In the genomic region with DNA sequence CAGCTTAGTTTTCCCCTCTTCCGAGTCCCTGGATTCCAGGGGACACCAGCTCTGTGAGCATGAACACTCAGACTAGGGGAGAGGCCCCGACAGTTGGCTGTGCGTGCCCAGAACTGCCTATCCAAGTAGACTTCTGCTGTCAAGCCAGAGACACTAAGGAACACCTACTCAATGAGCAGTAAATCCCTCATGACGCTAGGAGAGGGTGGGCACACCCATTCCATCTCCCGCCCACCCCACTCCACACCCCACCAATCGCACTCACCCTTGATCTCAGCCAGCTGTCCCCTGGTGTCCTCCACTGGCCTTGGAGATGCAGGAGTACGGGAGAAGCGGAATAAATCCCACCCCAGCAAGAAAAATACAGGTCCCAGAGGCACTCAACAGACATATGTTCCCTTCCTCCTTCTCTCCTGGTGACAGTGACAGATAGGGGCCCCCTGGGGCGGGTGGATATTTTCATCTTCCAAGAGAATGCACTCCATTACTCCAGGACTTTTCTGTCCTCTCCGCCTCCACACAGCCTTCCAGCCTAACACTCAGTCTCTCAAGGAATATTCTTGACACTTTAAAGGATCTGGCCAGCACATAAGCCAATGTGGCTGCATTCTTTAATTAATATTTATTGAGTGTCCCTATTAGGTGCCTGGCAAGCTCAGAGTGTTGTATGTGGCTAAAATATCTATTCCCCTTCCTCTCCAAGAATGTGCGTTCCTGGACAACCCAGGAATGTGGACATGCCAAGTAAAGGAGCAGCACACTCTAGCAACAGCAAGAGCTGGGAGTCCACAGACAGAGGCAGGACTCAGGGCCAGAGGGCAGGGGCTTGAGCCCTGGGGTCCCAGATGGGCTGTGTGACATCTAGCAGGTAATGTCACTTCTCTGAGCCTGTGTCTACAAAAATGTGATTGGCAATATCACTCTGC, we compare ENCODE assay signal across 18 cellular contexts. TPM values are rescaled to one million over a fixed set of nuclear protein-coding genes. Genes with fewer than 3 reads are reported as not detected.
DNase-seq lines count a peak whose midpoint lies in the region; ATAC-seq and TF ChIP-seq lines count a peak whose summit lies in the region.
"Had no signal": no experiment of that assay in that cellular context is flagged by ENCODE, and none has a peak within 500 bp of the region (broad histone marks: within the 10 kb centered on the region; RNA-seq: fewer than 3 reads in every experiment).

No MANE protein-coding gene starts in this region.

- H4K91ac ChIP-seq in trophoblast cell (ENCODE audit: low read depth, low read length), result peak overlapping the region; percentile 49

- peak overlapping the region; percentile 58 for H2BK12ac ChIP-seq in trophoblast cell (ENCODE audit: low read length)

- no peaks in the 10 kb centered on the region for H3K36me3 ChIP-seq in gastroesophageal sphincter
- no peaks in the 10 kb centered on the region for H3K36me3 ChIP-seq in trophoblast cell (ENCODE audit: control insufficient read depth in 1 of 2, insufficient read depth in 2 of 2, low read length in 2 of 2)
- H3K36me3 ChIP-seq: gastrocnemius medialis, suprapubic skin had no signal

- H3K23ac ChIP-seq in trophoblast cell (ENCODE audit: low read length), result no peak overlapping the region

- H3K4ac ChIP-seq in trophoblast cell (ENCODE audit: low read depth, low read length), result no peak overlapping the region

- no peak for TF ChIP-seq POLR2A in gastroesophageal sphincter (IDR thresholded peaks at IDR 0.05)
- no peak for TF ChIP-seq POLR2A in lower leg skin (IDR thresholded peaks at IDR 0.05)

- H2AFZ ChIP-seq in trophoblast cell (ENCODE audit: insufficient read depth, low read length, poor library complexity), result no peak overlapping the region

- CTCF ChIA-PET in AG04450 (lab: Charles Lee), result interaction anchor here (0.9 to 1.6 kb wide), 4 partner anchors 10 to 275 kb away, joined by 3 to 6 read pairs (median 4); no protein-coding TSS in a partner anchor

- WGBS in gastroesophageal sphincter (ENCODE audit: low coverage in 1 of 2), 2 donors, result 43 to 65% methylated on average over 2 to 3 of the region's 11 CpGs
- no CpG with 5 or more reads among the region's 11 CpGs for WGBS in trophoblast cell (ENCODE audit: extremely low coverage, insufficient coverage, insufficient read length)
- 65 to 70% methylated on average over 11 of the region's 11 CpGs for WGBS in lower leg skin, 2 donors

- H3K18ac ChIP-seq in trophoblast cell (ENCODE audit: low read length), result peak overlapping the region; percentile 63

- peak overlapping the region; percentile 84 for H3K27ac ChIP-seq in AG04450 (ENCODE audit: low read depth, low read length)
- H3K27ac ChIP-seq in gastroesophageal sphincter, result peak overlapping the region in 3 of 4 donors; percentile 38 to 83 (median 75)
- H3K27ac ChIP-seq in trophoblast cell (ENCODE audit: low read depth, low read length), result peak overlapping the region; percentile 31
- H3K27ac ChIP-seq: gastrocnemius medialis had no signal

- H2AK5ac ChIP-seq in trophoblast cell (ENCODE audit: low read length), result peak overlapping the region; percentile 20

- peaks cover 2% of the 10 kb centered on the region for H3K27me3 ChIP-seq in AG04450 (ENCODE audit: control insufficient read depth, insufficient read depth, low read length)
- no peaks in the 10 kb centered on the region for H3K27me3 ChIP-seq in gastroesophageal sphincter
- no peaks in the 10 kb centered on the region for H3K27me3 ChIP-seq in trophoblast cell (ENCODE audit: insufficient read depth, low read length)
- H3K27me3 ChIP-seq: gastrocnemius medialis, suprapubic skin had no signal

- H4K8ac ChIP-seq in trophoblast cell (ENCODE audit: low read depth, low read length), result no peak overlapping the region

- intact Hi-C loops in lower leg skin (cut with DNase I; ENCODE audit: low total_unique reads), result no loop called here

- H3K79me2 ChIP-seq in trophoblast cell (ENCODE audit: control insufficient read depth, insufficient read depth, low read length, poor library complexity), result peaks cover 3% of the 10 kb centered on the region

- H4K12ac ChIP-seq in trophoblast cell (ENCODE audit: low read depth, low read length), result no peak overlapping the region

- DNase-seq in AG04450 (ENCODE audit: low read depth, low spot score), result no peak
- peak; percentile 65 for DNase-seq in NCI-H2171 treated with DMSO at 0.1 percent for 48 hours (lab: John Stamatoyannopoulos, UW)
- DNase-seq in trophoblast cell, result peak in 1 of 2 donors; percentile 67
- DNase-seq in stimulated activated CD4-positive, alpha-beta T cell treated with anti-CD3 and anti-CD28 coated beads, Interleukin-1b, Interleukin-23, amount 100 ng/mL, for 48 hours, result no peak
- no peak for DNase-seq in lower leg skin (ENCODE audit: low spot score in 2 of 2)
- DNase-seq: activated naive CD4-positive, alpha-beta T cell treated with anti-CD3 and anti-CD28 coated beads, Interleukin-2, amount 50 U/mL, for 16 hours; COR-L47; gastrocnemius medialis; GDM1; immature natural killer cell; NCI-H2081 treated with DMSO at 0.1 percent for 48 hours; posterior cingulate gyrus; SHP77; stimulated activated CD4-positive, alpha-beta T cell treated with anti-CD3 and anti-CD28 coated beads, Interleukin-15, amount 100 ng/mL, for 24 hours had no signal

- H3K4me2 ChIP-seq in trophoblast cell (ENCODE audit: low read length), result peak overlapping the region; percentile 1

- H3K79me1 ChIP-seq in trophoblast cell (ENCODE audit: low read length), result peaks cover 21% of the 10 kb centered on the region

- H3K9me3 ChIP-seq in AG04450 (ENCODE audit: control insufficient read depth, insufficient read depth, low read length) (no peaks in the 10 kb centered on the region; the same call in 1 of the 2 replicates), gastroesophageal sphincter (no peaks in the 10 kb centered on the region), trophoblast cell (ENCODE audit: insufficient read depth, low read depth, low read length) (peaks cover under 1% of the 10 kb centered on the region)
- H3K9me3 ChIP-seq: gastrocnemius medialis, suprapubic skin had no signal

- TF ChIP-seq EP300 in gastroesophageal sphincter (IDR thresholded peaks at IDR 0.05), result no peak

- POLR2A ChIA-PET in AG04450 (lab: Yijun Ruan, JAX), result interaction anchor here (1.0 kb wide), 1 partner anchor 12 kb away, joined by 11 read pairs; no protein-coding TSS in a partner anchor

- H3K4me3 ChIP-seq in AG04450 (ENCODE audit: low read depth, low read length) (no peak overlapping the region), gastroesophageal sphincter (no peak overlapping the region), trophoblast cell (ENCODE audit: low read depth, low read length) (no peak overlapping the region), lower leg skin (ENCODE audit: low read depth, poor library complexity, severe bottlenecking) (no peak overlapping the region)
- H3K4me3 ChIP-seq: gastrocnemius medialis, suprapubic skin had no signal

- H2BK120ac ChIP-seq in trophoblast cell (ENCODE audit: insufficient read depth, low read length, poor library complexity), result peak overlapping the region; percentile 37

- ATAC-seq in gastroesophageal sphincter (peak; percentile 49), HG03175 (IDR thresholded peaks at IDR 0.05; ENCODE audit: unreplicated experiment) (no peak), HG02759 (IDR thresholded peaks at IDR 0.05; ENCODE audit: unreplicated experiment) (no peak)
- ATAC-seq: gastrocnemius medialis had no signal

- H3K4me1 ChIP-seq in gastroesophageal sphincter (peaks cover 0 to 23% (median 13%) of the 10 kb centered on the region in 3 donors), trophoblast cell (ENCODE audit: control insufficient read depth in 1 of 2, insufficient read depth in 2 of 2, low read length in 2 of 2) (peaks cover 22 to 31% of the 10 kb centered on the region in 2 experiments)
- H3K4me1 ChIP-seq: gastrocnemius medialis had no signal

- H3K14ac ChIP-seq in trophoblast cell (ENCODE audit: low read length), result peak overlapping the region; percentile 57

- peak overlapping the region; percentile 29 for H2BK5ac ChIP-seq in trophoblast cell (ENCODE audit: low read depth, low read length, poor library complexity)

- TF ChIP-seq CTCF in AG04450 (IDR thresholded peaks at IDR 0.05; ENCODE audit: low read depth, low read length) (no peak), gastroesophageal sphincter (IDR thresholded peaks at IDR 0.05) (no peak), lower leg skin (IDR thresholded peaks at IDR 0.05) (no peak)

- H3K9ac ChIP-seq in trophoblast cell (ENCODE audit: low read length), result no peak overlapping the region

RNA-seq across cellular contexts. Expression of a gene that starts 13.1 kb away (rescaled TPM):
- 7.4 and 8.0 TPM in 2 replicates for polyA plus RNA-seq in AG04450 (2011; rRNA removed)
- polyA minus RNA-seq in AG04450 (2011; rRNA and poly(A)+ RNA removed), result 19.6 and 24.1 TPM in 2 replicates
- total RNA-seq in gastroesophageal sphincter (10 to 100 TPM; 41.2 to 76.0 (median 55.2) TPM), lower leg skin (10 to 100 TPM; 19.6 to 23.9 (median 20.7) TPM)
- 108 and 116 TPM in 2 replicates for polyA plus RNA-seq in trophoblast cell (2013)

Comparison
In these comparisons a context has a peak if more than half of its experiments do, and no peak if none do; other contexts are left out.
1. H3K27ac ChIP-seq: peak in every context shown above with its lines; median percentile 84 in AG04450; 75 in gastroesophageal sphincter; 31 in trophoblast cell.